27 cellular contexts compared by ENCODE assay signal in genomic region chr17:54848368-54848987, GRCh38. TPM values are rescaled to one million over a fixed set of nuclear protein-coding genes. Genes with fewer than 3 reads are reported as not detected.
"Had no signal": no experiment of that assay in that cellular context is flagged by ENCODE, and none has a peak within 500 bp of the region (broad histone marks: within the 10 kb centered on the region; RNA-seq: fewer than 3 reads in every experiment).

No MANE protein-coding gene starts in this region.

- H3K27ac ChIP-seq: ascending aorta, breast epithelium, cardiac muscle cell, colonic mucosa had no signal

- H3K4me3 Mint-ChIP-seq: activated CD4-positive, alpha-beta memory T cell treated with anti-CD3 and anti-CD28 coated beads for 36 hours; activated CD4-positive, alpha-beta T cell treated with anti-CD3 and anti-CD28 coated beads for 36 hours; activated CD4-positive, alpha-beta T cell treated with anti-CD3 and anti-CD28 coated beads, Interleukin-2, amount 10 ng/mL, durations not matched to agents 24 days and 14 days; activated CD8-positive, alpha-beta T cell treated with anti-CD3 and anti-CD28 coated beads, Interleukin-2, amount 10 ng/mL, durations not matched to agents 7 days and 5 days; activated naive CD4-positive, alpha-beta T cell treated with anti-CD3 and anti-CD28 coated beads, Interleukin-2, amount 10 ng/mL, durations not matched to agents 7 days and 5 days; activated naive CD8-positive, alpha-beta T cell treated with anti-CD3 and anti-CD28 coated beads, Interleukin-2, amount 10 ng/mL, durations not matched to agents 7 days and 5 days; activated T-cell treated with anti-CD3 and anti-CD28 coated beads, Interleukin-2, amount 50 U/mL, for 4 hours; activated T-helper 1 cell treated with anti-CD3 and anti-CD28 coated beads, Interleukin-12 subunit alpha, Interleukin-12 subunit beta, Interleukin-2, Interleukin-4 antibody, amounts not matched to agents 30 ng/mL and 10 ng/mL and 1 ng/mL, durations not matched to agents 14 hours and 24 hours and 36 hours; brain had no signal

- H3K4me3 ChIP-seq: ascending aorta, breast epithelium, cardiac muscle cell, colonic mucosa had no signal

- DNase-seq: activated CD4-positive, alpha-beta memory T cell treated with anti-CD3 and anti-CD28 coated beads for 36 hours; activated CD4-positive, alpha-beta T cell treated with anti-CD3 and anti-CD28 coated beads for 36 hours; activated CD4-positive, alpha-beta T cell treated with anti-CD3 and anti-CD28 coated beads, Interleukin-2, amount 10 ng/mL, durations not matched to agents 24 days and 14 days; activated CD4-positive, CD25-positive, alpha-beta regulatory T cell; activated CD4-positive, CD25-positive, alpha-beta regulatory T cell treated with anti-CD3 and anti-CD28 coated beads, Interleukin-2, amount 50 U/mL, for 72 hours; activated CD8-positive, alpha-beta memory T cell treated with anti-CD3 and anti-CD28 coated beads, Interleukin-2, amount 50 U/mL, for 48 hours; activated CD8-positive, alpha-beta T cell treated with anti-CD3 and anti-CD28 coated beads, Interleukin-2, amount 10 ng/mL, durations not matched to agents 7 days and 5 days; activated gamma-delta T cell; activated naive CD4-positive, alpha-beta T cell; activated naive CD4-positive, alpha-beta T cell treated with anti-CD3 and anti-CD28 coated beads, Interleukin-2, amount 10 ng/mL, durations not matched to agents 7 days and 5 days; activated naive CD8-positive, alpha-beta T cell treated with anti-CD3 and anti-CD28 coated beads, Interleukin-2, amount 10 ng/mL, durations not matched to agents 7 days and 5 days; activated T-cell treated with anti-CD3 and anti-CD28 coated beads for 4 hours; activated T-cell treated with anti-CD3 and anti-CD28 coated beads, Interleukin-2, amount 50 U/mL, for 4 hours; central memory CD4-positive, alpha-beta T cell; cerebellar nuclear complex; colonic mucosa; effector CD8-positive, alpha-beta T cell; foreskin fibroblast; head of caudate nucleus; hippocampal formation; T-helper 2 cell had no signal

- H3K27ac Mint-ChIP-seq: activated CD4-positive, alpha-beta memory T cell treated with anti-CD3 and anti-CD28 coated beads for 36 hours; activated CD4-positive, alpha-beta T cell treated with anti-CD3 and anti-CD28 coated beads for 36 hours; activated CD4-positive, alpha-beta T cell treated with anti-CD3 and anti-CD28 coated beads, Interleukin-2, amount 10 ng/mL, durations not matched to agents 24 days and 14 days; activated CD8-positive, alpha-beta T cell treated with anti-CD3 and anti-CD28 coated beads, Interleukin-2, amount 10 ng/mL, durations not matched to agents 7 days and 5 days; activated naive CD4-positive, alpha-beta T cell treated with anti-CD3 and anti-CD28 coated beads, Interleukin-2, amount 10 ng/mL, durations not matched to agents 7 days and 5 days; activated naive CD4-positive, alpha-beta T cell treated with anti-CD3 and anti-CD28 coated beads, Interleukin-2, amount 50 U/mL, for 72 hours; activated naive CD8-positive, alpha-beta T cell treated with anti-CD3 and anti-CD28 coated beads, Interleukin-2, amount 10 ng/mL, durations not matched to agents 7 days and 5 days; activated T-helper 1 cell treated with anti-CD3 and anti-CD28 coated beads, Interleukin-12 subunit alpha, Interleukin-12 subunit beta, Interleukin-2, Interleukin-4 antibody, amounts not matched to agents 30 ng/mL and 10 ng/mL and 1 ng/mL, durations not matched to agents 14 hours and 24 hours and 36 hours had no signal

- H3K9me3 ChIP-seq: ascending aorta, breast epithelium, colonic mucosa had no signal

- H3K9me3 Mint-ChIP-seq: activated CD4-positive, alpha-beta memory T cell treated with anti-CD3 and anti-CD28 coated beads for 36 hours; activated CD4-positive, alpha-beta T cell treated with anti-CD3 and anti-CD28 coated beads, Interleukin-2, amount 10 ng/mL, durations not matched to agents 24 days and 14 days; activated naive CD4-positive, alpha-beta T cell treated with anti-CD3 and anti-CD28 coated beads, Interleukin-2, amount 10 ng/mL, durations not matched to agents 7 days and 5 days; activated naive CD4-positive, alpha-beta T cell treated with anti-CD3 and anti-CD28 coated beads, Interleukin-2, amount 50 U/mL, for 72 hours; activated naive CD8-positive, alpha-beta T cell treated with anti-CD3 and anti-CD28 coated beads, Interleukin-2, amount 10 ng/mL, durations not matched to agents 7 days and 5 days; activated T-cell treated with anti-CD3 and anti-CD28 coated beads, Interleukin-2, amount 50 U/mL, for 4 hours; activated T-helper 1 cell treated with anti-CD3 and anti-CD28 coated beads, Interleukin-12 subunit alpha, Interleukin-12 subunit beta, Interleukin-2, Interleukin-4 antibody, amounts not matched to agents 30 ng/mL and 10 ng/mL and 1 ng/mL, durations not matched to agents 14 hours and 24 hours and 36 hours had no signal

- H3K36me3 ChIP-seq: ascending aorta, breast epithelium, cardiac muscle cell, colonic mucosa had no signal

- H3K27me3 ChIP-seq: ascending aorta, breast epithelium, cardiac muscle cell, colonic mucosa had no signal

- H3K36me3 Mint-ChIP-seq: activated CD4-positive, alpha-beta memory T cell treated with anti-CD3 and anti-CD28 coated beads for 36 hours; activated naive CD4-positive, alpha-beta T cell treated with anti-CD3 and anti-CD28 coated beads, Interleukin-2, amount 10 ng/mL, durations not matched to agents 7 days and 5 days; activated naive CD4-positive, alpha-beta T cell treated with anti-CD3 and anti-CD28 coated beads, Interleukin-2, amount 50 U/mL, for 72 hours; activated naive CD8-positive, alpha-beta T cell treated with anti-CD3 and anti-CD28 coated beads, Interleukin-2, amount 10 ng/mL, durations not matched to agents 7 days and 5 days; brain had no signal

- H3K27me3 Mint-ChIP-seq: activated CD4-positive, alpha-beta T cell treated with anti-CD3 and anti-CD28 coated beads, Interleukin-2, amount 10 ng/mL, durations not matched to agents 24 days and 14 days; activated naive CD4-positive, alpha-beta T cell treated with anti-CD3 and anti-CD28 coated beads, Interleukin-2, amount 10 ng/mL, durations not matched to agents 7 days and 5 days had no signal

- H3K4me1 ChIP-seq: ascending aorta, breast epithelium, colonic mucosa had no signal

- H3K4me1 Mint-ChIP-seq: activated CD4-positive, alpha-beta T cell treated with anti-CD3 and anti-CD28 coated beads for 36 hours; activated CD4-positive, alpha-beta T cell treated with anti-CD3 and anti-CD28 coated beads, Interleukin-2, amount 10 ng/mL, durations not matched to agents 24 days and 14 days; activated naive CD4-positive, alpha-beta T cell treated with anti-CD3 and anti-CD28 coated beads, Interleukin-2, amount 10 ng/mL, durations not matched to agents 7 days and 5 days; activated naive CD8-positive, alpha-beta T cell treated with anti-CD3 and anti-CD28 coated beads, Interleukin-2, amount 10 ng/mL, durations not matched to agents 7 days and 5 days; brain had no signal

RNA-seq across cellular contexts. Expression of gene TOM1L1, which starts 52.2 kb away (rescaled TPM):
- total RNA-seq: activated CD8-positive, alpha-beta T cell treated with anti-CD3 and anti-CD28 coated beads, Interleukin-2, amount 10 ng/mL, durations not matched to agents 7 days and 5 days; activated naive CD8-positive, alpha-beta T cell treated with anti-CD3 and anti-CD28 coated beads, Interleukin-2, amount 10 ng/mL, durations not matched to agents 7 days and 5 days had no signal
